Comparison of ENCODE assay signal across 1 cellular context in genomic region chr2:174248187-174248997, GRCh38.
TF ChIP-seq lines count a peak whose summit lies in the region.

Gene OLA1 (minus strand): TSS chr2:174248532. CDS start chr2:174246815, 1,717 bp downstream.

TF ChIP-seq in K562, 482 proteins besides CTCF, POLR2A, EP300 and RAD21 (continued from another document and continues in another):
- TF ChIP-seq, protein P1, sequence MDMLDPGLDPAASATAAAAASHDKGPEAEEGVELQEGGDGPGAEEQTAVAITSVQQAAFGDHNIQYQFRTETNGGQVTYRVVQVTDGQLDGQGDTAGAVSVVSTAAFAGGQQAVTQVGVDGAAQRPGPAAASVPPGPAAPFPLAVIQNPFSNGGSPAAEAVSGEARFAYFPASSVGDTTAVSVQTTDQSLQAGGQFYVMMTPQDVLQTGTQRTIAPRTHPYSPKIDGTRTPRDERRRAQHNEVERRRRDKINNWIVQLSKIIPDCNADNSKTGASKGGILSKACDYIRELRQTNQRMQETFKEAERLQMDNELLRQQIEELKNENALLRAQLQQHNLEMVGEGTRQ (CRISPR knock-in tag; IDR thresholded peaks at IDR 0.05) = 0 out of 2 replicates have a peak, but pooled peaks have one; percentile 41
- no peak for TF ChIP-seq HDAC6 (IDR thresholded peaks at IDR 0.05; ENCODE audit: low read depth, low read length)
- no peak for TF ChIP-seq TBL1XR1 (IDR thresholded peaks at IDR 0.05; ENCODE audit: low read length in 2 of 2)
- TF ChIP-seq TGIF2 (CRISPR knock-in tag; IDR thresholded peaks at IDR 0.05) = 0 out of 2 replicates have a peak, but pooled peaks have one; percentile 88
- TF ChIP-seq MCM7 (IDR thresholded peaks at IDR 0.05) = no peak
- TF ChIP-seq CC2D1A (IDR thresholded peaks at IDR 0.05) = no peak
- no peak for TF ChIP-seq ZC3H8 (IDR thresholded peaks at IDR 0.05)
- no peak for TF ChIP-seq TCF15 (CRISPR knock-in tag; IDR thresholded peaks at IDR 0.05)
- no peak for TF ChIP-seq CBX5 (IDR thresholded peaks at IDR 0.05; ENCODE audit: borderline replicate concordance, low read depth)
- TF ChIP-seq TCF3 (CRISPR knock-in tag; IDR thresholded peaks at IDR 0.05) = no peak
- TF ChIP-seq, protein P2, sequence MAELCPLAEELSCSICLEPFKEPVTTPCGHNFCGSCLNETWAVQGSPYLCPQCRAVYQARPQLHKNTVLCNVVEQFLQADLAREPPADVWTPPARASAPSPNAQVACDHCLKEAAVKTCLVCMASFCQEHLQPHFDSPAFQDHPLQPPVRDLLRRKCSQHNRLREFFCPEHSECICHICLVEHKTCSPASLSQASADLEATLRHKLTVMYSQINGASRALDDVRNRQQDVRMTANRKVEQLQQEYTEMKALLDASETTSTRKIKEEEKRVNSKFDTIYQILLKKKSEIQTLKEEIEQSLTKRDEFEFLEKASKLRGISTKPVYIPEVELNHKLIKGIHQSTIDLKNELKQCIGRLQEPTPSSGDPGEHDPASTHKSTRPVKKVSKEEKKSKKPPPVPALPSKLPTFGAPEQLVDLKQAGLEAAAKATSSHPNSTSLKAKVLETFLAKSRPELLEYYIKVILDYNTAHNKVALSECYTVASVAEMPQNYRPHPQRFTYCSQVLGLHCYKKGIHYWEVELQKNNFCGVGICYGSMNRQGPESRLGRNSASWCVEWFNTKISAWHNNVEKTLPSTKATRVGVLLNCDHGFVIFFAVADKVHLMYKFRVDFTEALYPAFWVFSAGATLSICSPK (IDR thresholded peaks at IDR 0.05; ENCODE audit: borderline replicate concordance) = no peak
- no peak for TF ChIP-seq KLF6 (CRISPR knock-in tag; IDR thresholded peaks at IDR 0.05; ENCODE audit: borderline replicate concordance)
- TF ChIP-seq GATAD2B (IDR thresholded peaks at IDR 0.05; ENCODE audit: borderline replicate concordance) = peak; percentile 80; the same call in 1 of the 2 replicates
- TF ChIP-seq ZNF165 (CRISPR knock-in tag; IDR thresholded peaks at IDR 0.05; ENCODE audit: borderline replicate concordance) = no peak
- peak; percentile 89; the same call in 1 of the 2 replicates for TF ChIP-seq ZNF830 (CRISPR knock-in tag; IDR thresholded peaks at IDR 0.05)
- TF ChIP-seq CHD4 (IDR thresholded peaks at IDR 0.05; ENCODE audit: insufficient read depth, insufficient replicate concordance, low read depth, low read length, poor library complexity, severe bottlenecking) = no peak
- TF ChIP-seq ETV5 (CRISPR knock-in tag; IDR thresholded peaks at IDR 0.05; ENCODE audit: low read depth) = peak; percentile 88
- TF ChIP-seq ZBTB40 (IDR thresholded peaks at IDR 0.05) = no peak
- no peak for TF ChIP-seq ZBTB40 (CRISPR knock-in tag; IDR thresholded peaks at IDR 0.05)
- no peak for TF ChIP-seq CSDE1 (IDR thresholded peaks at IDR 0.05)
- no peak for TF ChIP-seq CHD1 (IDR thresholded peaks at IDR 0.05; ENCODE audit: low read length)
- TF ChIP-seq BHLHE40 (IDR thresholded peaks at IDR 0.05; ENCODE audit: low read length) = peak; percentile 85
- no peak for TF ChIP-seq RBM15 (IDR thresholded peaks at IDR 0.05; ENCODE audit: insufficient read depth, low read length)
- TF ChIP-seq MBD1 (CRISPR knock-in tag; IDR thresholded peaks at IDR 0.05) = no peak
- TF ChIP-seq ZFX (CRISPR knock-in tag; IDR thresholded peaks at IDR 0.05) = peak; percentile 99
- TF ChIP-seq, protein P3, sequence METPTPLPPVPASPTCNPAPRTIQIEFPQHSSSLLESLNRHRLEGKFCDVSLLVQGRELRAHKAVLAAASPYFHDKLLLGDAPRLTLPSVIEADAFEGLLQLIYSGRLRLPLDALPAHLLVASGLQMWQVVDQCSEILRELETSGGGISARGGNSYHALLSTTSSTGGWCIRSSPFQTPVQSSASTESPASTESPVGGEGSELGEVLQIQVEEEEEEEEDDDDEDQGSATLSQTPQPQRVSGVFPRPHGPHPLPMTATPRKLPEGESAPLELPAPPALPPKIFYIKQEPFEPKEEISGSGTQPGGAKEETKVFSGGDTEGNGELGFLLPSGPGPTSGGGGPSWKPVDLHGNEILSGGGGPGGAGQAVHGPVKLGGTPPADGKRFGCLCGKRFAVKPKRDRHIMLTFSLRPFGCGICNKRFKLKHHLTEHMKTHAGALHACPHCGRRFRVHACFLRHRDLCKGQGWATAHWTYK (CRISPR knock-in tag; IDR thresholded peaks at IDR 0.05) = peak; percentile 31; the same call in 1 of the 2 replicates
- no peak for TF ChIP-seq RBM14 (IDR thresholded peaks at IDR 0.05; ENCODE audit: borderline replicate concordance, insufficient read depth, low read depth, low read length)
- no peak for TF ChIP-seq SNIP1 (IDR thresholded peaks at IDR 0.05; ENCODE audit: low read depth)
- TF ChIP-seq PKNOX1 (IDR thresholded peaks at IDR 0.05) = no peak
- TF ChIP-seq MIER1 (IDR thresholded peaks at IDR 0.05; ENCODE audit: low read depth) = no peak
- TF ChIP-seq, protein P4, sequence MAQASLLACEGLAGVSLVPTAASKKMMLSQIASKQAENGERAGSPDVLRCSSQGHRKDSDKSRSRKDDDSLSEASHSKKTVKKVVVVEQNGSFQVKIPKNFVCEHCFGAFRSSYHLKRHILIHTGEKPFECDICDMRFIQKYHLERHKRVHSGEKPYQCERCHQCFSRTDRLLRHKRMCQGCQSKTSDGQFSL (CRISPR knock-in tag; IDR thresholded peaks at IDR 0.05) = peak; percentile 27; the same call in 1 of the 2 replicates
- TF ChIP-seq, protein P4 (tag; IDR thresholded peaks at IDR 0.05) = no peak
- TF ChIP-seq TRIM28 (IDR thresholded peaks at IDR 0.05) = no peak; the same call in 1 of the 2 replicates
- TF ChIP-seq ZNF584 (CRISPR knock-in tag; IDR thresholded peaks at IDR 0.05; ENCODE audit: low read depth) = 0 out of 2 replicates have a peak, but pooled peaks have one; percentile 33
- TF ChIP-seq, protein P5, sequence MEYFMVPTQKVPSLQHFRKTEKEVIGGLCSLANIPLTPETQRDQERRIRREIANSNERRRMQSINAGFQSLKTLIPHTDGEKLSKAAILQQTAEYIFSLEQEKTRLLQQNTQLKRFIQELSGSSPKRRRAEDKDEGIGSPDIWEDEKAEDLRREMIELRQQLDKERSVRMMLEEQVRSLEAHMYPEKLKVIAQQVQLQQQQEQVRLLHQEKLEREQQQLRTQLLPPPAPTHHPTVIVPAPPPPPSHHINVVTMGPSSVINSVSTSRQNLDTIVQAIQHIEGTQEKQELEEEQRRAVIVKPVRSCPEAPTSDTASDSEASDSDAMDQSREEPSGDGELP (CRISPR knock-in tag; IDR thresholded peaks at IDR 0.05; ENCODE audit: borderline replicate concordance) = peak; percentile 84
- no peak for TF ChIP-seq ZBTB49 (CRISPR knock-in tag; IDR thresholded peaks at IDR 0.05; ENCODE audit: borderline replicate concordance)
- TF ChIP-seq ZNF780A (CRISPR knock-in tag; IDR thresholded peaks at IDR 0.05) = no peak
- TF ChIP-seq ZNF311 (CRISPR knock-in tag; IDR thresholded peaks at IDR 0.05) = no peak
- no peak; the same call in 1 of the 2 replicates for TF ChIP-seq FOSL1 (tag; conservative IDR thresholded peaks at IDR 0.05)
- no peak for TF ChIP-seq ZNF445 (CRISPR knock-in tag; IDR thresholded peaks at IDR 0.05; ENCODE audit: low read depth)
- TF ChIP-seq HMGN3 (IDR thresholded peaks at IDR 0.05; ENCODE audit: borderline replicate concordance, extremely low read depth, insufficient read length, low read depth, low read length) = peak; percentile 85
- peak; percentile 68; the same call in 1 of the 2 replicates for TF ChIP-seq ZNF175 (CRISPR knock-in tag; IDR thresholded peaks at IDR 0.05; ENCODE audit: low read depth)
- peak; percentile 32; the same call in 1 of the 2 replicates for TF ChIP-seq ZEB2 (IDR thresholded peaks at IDR 0.05)
